ENCODE assay signal across 1 cellular context in the genomic region with DNA sequence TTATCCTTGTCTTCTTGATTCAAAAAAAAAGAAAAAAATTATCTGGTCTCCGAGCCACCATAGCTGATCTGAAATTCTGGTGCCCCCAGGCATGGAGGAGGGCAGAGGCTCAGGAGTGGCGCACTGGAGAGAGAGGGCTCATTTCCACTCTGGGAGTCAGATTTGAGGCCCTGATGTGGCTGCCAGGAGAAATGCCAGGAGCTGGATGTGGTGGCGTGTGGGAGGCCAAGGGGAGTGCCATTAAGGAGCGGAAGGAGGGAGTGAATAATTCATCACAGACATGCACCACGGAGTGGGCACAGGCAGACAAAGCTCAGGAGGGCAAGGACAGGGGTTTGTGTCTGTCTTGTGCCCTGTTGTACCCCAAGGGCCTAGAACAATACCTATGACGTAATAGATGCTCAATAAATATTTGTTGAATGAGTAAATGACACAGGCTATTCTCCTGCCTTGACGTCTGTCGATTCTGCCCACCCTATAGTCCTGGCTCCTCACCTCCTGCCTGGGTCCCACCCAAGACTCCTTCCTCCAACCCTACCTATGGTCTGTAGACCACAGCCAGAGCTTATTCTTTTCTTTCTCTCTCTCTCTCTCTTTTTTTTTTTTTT.
TF ChIP-seq lines count a peak whose summit lies in the region.

No MANE protein-coding gene starts in this region.

TF ChIP-seq in SK-N-SH, 30 proteins besides CTCF, POLR2A, EP300 and RAD21 (continued from another document):
- TF ChIP-seq NFIC (IDR thresholded peaks at IDR 0.05; ENCODE audit: borderline replicate concordance): no peak
- TF ChIP-seq, protein P1, sequence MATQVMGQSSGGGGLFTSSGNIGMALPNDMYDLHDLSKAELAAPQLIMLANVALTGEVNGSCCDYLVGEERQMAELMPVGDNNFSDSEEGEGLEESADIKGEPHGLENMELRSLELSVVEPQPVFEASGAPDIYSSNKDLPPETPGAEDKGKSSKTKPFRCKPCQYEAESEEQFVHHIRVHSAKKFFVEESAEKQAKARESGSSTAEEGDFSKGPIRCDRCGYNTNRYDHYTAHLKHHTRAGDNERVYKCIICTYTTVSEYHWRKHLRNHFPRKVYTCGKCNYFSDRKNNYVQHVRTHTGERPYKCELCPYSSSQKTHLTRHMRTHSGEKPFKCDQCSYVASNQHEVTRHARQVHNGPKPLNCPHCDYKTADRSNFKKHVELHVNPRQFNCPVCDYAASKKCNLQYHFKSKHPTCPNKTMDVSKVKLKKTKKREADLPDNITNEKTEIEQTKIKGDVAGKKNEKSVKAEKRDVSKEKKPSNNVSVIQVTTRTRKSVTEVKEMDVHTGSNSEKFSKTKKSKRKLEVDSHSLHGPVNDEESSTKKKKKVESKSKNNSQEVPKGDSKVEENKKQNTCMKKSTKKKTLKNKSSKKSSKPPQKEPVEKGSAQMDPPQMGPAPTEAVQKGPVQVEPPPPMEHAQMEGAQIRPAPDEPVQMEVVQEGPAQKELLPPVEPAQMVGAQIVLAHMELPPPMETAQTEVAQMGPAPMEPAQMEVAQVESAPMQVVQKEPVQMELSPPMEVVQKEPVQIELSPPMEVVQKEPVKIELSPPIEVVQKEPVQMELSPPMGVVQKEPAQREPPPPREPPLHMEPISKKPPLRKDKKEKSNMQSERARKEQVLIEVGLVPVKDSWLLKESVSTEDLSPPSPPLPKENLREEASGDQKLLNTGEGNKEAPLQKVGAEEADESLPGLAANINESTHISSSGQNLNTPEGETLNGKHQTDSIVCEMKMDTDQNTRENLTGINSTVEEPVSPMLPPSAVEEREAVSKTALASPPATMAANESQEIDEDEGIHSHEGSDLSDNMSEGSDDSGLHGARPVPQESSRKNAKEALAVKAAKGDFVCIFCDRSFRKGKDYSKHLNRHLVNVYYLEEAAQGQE (IDR thresholded peaks at IDR 0.05; ENCODE audit: low read depth, low read length): no peak
- no peak for TF ChIP-seq YY1 (IDR thresholded peaks at IDR 0.05; ENCODE audit: low read depth)
- TF ChIP-seq, protein P2, sequence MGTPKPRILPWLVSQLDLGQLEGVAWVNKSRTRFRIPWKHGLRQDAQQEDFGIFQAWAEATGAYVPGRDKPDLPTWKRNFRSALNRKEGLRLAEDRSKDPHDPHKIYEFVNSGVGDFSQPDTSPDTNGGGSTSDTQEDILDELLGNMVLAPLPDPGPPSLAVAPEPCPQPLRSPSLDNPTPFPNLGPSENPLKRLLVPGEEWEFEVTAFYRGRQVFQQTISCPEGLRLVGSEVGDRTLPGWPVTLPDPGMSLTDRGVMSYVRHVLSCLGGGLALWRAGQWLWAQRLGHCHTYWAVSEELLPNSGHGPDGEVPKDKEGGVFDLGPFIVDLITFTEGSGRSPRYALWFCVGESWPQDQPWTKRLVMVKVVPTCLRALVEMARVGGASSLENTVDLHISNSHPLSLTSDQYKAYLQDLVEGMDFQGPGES (IDR thresholded peaks at IDR 0.05; ENCODE audit: low read depth, low read length): no peak
- no peak for TF ChIP-seq EZH2phosphoT487 (IDR thresholded peaks at IDR 0.05; ENCODE audit: borderline replicate concordance, low read depth)
- no peak for TF ChIP-seq GABPA (IDR thresholded peaks at IDR 0.05; ENCODE audit: low read depth)
